In the genomic region with DNA sequence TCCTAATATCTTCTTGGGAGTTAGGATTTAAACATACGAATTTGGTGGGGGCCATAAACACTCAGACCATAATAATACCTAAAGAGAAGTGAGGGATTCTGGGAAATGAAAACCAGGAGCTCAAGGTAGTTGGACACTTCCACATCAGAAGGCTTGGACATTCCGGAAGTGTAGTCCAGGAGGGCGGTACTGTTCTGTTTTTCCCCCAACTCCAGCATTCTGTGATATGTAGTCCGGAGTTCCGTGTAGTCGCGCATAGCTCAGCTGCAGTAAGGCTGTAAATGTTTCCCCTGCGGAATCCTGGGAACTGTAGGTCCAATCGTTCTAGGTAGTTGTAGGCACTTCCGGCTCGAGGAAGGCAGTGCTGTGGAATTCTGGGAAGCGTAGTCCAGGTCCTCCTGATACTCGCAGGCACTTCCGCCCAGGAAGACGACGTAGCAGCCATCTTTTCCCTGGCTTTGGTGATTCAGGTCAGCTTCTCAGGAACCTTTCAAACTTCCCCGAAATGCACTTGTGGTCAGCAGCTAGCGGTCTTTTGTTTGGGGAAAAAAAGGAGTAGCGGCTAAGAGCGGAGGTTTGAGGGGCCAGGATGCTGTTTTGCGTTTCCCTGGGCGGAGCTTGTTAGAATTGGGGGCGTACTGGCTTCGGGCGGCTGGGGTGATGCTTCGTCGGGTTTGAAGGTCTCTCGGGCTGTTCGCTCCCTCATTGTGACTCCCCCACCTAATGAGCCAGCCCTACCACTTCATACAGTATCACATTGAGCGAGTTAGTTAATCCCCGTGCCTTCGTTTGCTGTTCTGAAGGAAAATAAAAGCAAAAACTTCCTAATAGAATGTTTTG, we compare ENCODE assay signal across 8 cellular contexts.
DNase-seq lines count a peak whose midpoint lies in the region; ATAC-seq and TF ChIP-seq lines count a peak whose summit lies in the region.

Gene ZNF226, plus strand, starts transcription at position 428 of the 840 bp plus-strand sequence. CDS start 4,981 bp downstream, outside the sequence.

- peak within 1 kb of the TSS; percentile 96 for H3K4me3 ChIP-seq in AG04449 (ENCODE audit: low read depth, low read length)

- POLR2A ChIA-PET in AG04449 (lab: Yijun Ruan, JAX): interaction anchor here (0.7 to 1.5 kb wide), 4 partner anchors 18 to 51 kb away, joined by 3 to 5 read pairs (median 4); no protein-coding TSS in a partner anchor

- ATAC-seq in GM18873 (IDR thresholded peaks at IDR 0.05; ENCODE audit: low FRiP score, unreplicated experiment): peak; percentile 78
- ATAC-seq in HG03159 (IDR thresholded peaks at IDR 0.05; ENCODE audit: unreplicated experiment): peak; percentile 87

- TF ChIP-seq CTCF in AG04449 (IDR thresholded peaks at IDR 0.05; ENCODE audit: insufficient read depth, low read length, missing control alignments): no peak

- CTCF ChIA-PET in AG04449 (lab: Yijun Ruan, JAX): interaction anchor here (1.0 kb wide), 1 partner anchor 10 kb away, joined by 3 read pairs; no protein-coding TSS in a partner anchor

- peak; percentile 94 for DNase-seq in AG04449 (ENCODE audit: low read depth, low spot score)
- peak; percentile 93 for DNase-seq in NCI-H345 (lab: John Stamatoyannopoulos, UW)
- DNase-seq in activated CD4-positive, CD25-positive, alpha-beta regulatory T cell (lab: John Stamatoyannopoulos, UW): peak; percentile 28 to 63 (median 61)
- peak; percentile 94 to 97 for DNase-seq in cerebellar nuclear complex (lab: John Stamatoyannopoulos, UW)
- peak; percentile 98 for DNase-seq in islet precursor cell
- peak; percentile 64 to 77 (median 71) for DNase-seq in stimulated activated CD4-positive, alpha-beta T cell treated with anti-CD3 and anti-CD28 coated beads, Interleukin-12 subunit alpha, Interleukin-12 subunit beta, amount 100 ng/mL, for 48 hours (ENCODE audit: low read depth in 2 of 3, low spot score in 1 of 3)

Comparison
In these comparisons a context has a peak if more than half of its experiments do, and no peak if none do; other contexts are left out.
1. Peak in every context shown above with its lines: DNase-seq, ATAC-seq and H3K4me3 ChIP-seq.